Comparison of ENCODE assay signal across 8 cellular contexts in the genomic region with DNA sequence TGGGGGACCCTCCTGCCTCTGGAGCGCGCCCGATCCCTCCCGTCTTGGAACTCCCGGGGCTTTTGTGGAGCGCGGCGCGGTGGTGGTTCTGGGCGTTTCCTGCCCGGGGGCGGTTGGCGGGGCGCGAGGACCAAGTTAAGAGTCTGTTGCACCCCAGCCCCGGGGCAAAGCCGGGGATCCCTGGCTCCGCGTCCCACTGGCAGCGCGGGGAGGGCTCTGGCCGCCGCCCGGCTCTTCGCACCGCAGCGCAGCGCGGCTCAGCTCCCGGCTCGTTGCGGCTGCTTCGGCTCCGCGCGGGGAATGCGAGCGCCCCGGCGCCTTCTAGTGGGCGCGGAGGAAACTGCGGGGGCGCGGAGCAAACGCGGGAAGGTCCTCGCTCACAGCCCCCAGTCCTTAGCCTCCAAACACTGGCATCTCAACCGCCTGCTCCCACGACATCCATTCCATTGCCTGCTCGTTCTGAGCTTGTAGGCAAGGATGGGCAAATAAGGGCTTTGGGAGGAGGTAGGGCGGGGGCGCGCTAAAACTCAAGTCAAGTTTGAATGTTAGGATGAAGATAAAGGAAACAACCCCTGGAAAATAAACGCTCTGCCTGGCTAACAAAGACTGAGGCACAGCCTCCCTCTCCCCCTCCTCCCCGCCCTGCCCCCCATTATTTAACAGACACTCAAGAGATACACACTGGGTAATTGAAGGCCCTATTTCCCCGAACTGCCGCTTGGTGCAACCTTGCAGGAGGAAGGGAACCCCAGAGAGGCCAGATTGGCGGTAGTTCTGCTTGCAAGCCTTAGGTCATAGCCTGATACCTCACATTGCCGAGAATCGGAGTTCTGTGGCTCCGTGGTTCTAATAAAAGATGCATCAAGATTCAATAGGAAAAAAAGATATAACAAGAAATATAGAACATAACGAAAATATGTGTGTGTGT. TPM values are rescaled to one million over a fixed set of nuclear protein-coding genes. Genes with fewer than 3 reads are reported as not detected.
DNase-seq lines count a peak whose midpoint lies in the region; TF ChIP-seq lines count a peak whose summit lies in the region.

A gene (minus strand): TSS at position 304 of the 928 bp plus-strand sequence. CDS start 1,069 bp downstream, outside the sequence.

- H3K27me3 ChIP-seq in iPS-18a (ENCODE audit: control insufficient read depth, insufficient read depth, low read length) = peaks cover 70% of the 10 kb centered on the region
- H3K27me3 ChIP-seq in skeletal muscle satellite cell (ENCODE audit: control insufficient read depth, insufficient read depth, low read length) = peaks cover 29% of the 10 kb centered on the region

- H3K36me3 ChIP-seq in iPS-18a (ENCODE audit: control insufficient read depth, low read depth, low read length) (no peaks in the 10 kb centered on the region), skeletal muscle satellite cell (ENCODE audit: insufficient read depth, low read length) (no peaks in the 10 kb centered on the region)

- H3K9me3 Mint-ChIP-seq in brain = peaks cover 0 to 8% (median 0%) of the 10 kb centered on the region in 5 experiments

- no peak within 1 kb of the TSS for H3K27ac ChIP-seq in iPS-18a (ENCODE audit: low read length)

- peak within 1 kb of the TSS in 4 of 5 experiments; percentile 67 to 94 (median 94) for H3K27ac Mint-ChIP-seq in brain

- DNase-seq in GM12864 (ENCODE audit: low read depth) (no peak), HFF-Myc (ENCODE audit: extremely low read depth, low read depth) (no peak), NCI-H1417 treated with DMSO at 0.1 percent for 48 hours (lab: John Stamatoyannopoulos, UW) (peak; percentile 79), T1000 (lab: John Stamatoyannopoulos, UW) (peak; percentile 100), cortex of kidney (lab: John Stamatoyannopoulos, UW) (no peak)

- peak within 1 kb of the TSS; percentile 51 for H3K4me3 ChIP-seq in GM12864 (ENCODE audit: low read depth, low read length)
- H3K4me3 ChIP-seq in HFF-Myc (replicated peaks; ENCODE audit: low read depth, low read length) = peak within 1 kb of the TSS; percentile 38
- H3K4me3 ChIP-seq in iPS-18a (ENCODE audit: low read length) = peak within 1 kb of the TSS; percentile 52
- peak within 1 kb of the TSS; percentile 73 for H3K4me3 ChIP-seq in skeletal muscle satellite cell (ENCODE audit: low read length)

- H3K4me2 ChIP-seq in skeletal muscle satellite cell (ENCODE audit: low read length) = peak within 1 kb of the TSS; percentile 98

- H3K4me1 Mint-ChIP-seq in brain = peaks cover 21% of the 10 kb centered on the region

- H3K4me3 Mint-ChIP-seq in brain = peak within 1 kb of the TSS; percentile 88 to 94 (median 92)

- TF ChIP-seq CTCF in GM12864 (IDR thresholded peaks at IDR 0.05; ENCODE audit: low read depth, low read length, missing control alignments) = peak; percentile 89
- TF ChIP-seq CTCF in HFF-Myc (IDR thresholded peaks at IDR 0.05; ENCODE audit: low read depth, low read length, missing control alignments) = peak; percentile 83
- TF ChIP-seq CTCF in brain (conservative IDR thresholded peaks at IDR 0.05) = peak; percentile 82 to 92

- H3K36me3 Mint-ChIP-seq in brain = peaks cover 25% of the 10 kb centered on the region

- H3K9me3 ChIP-seq in iPS-18a (ENCODE audit: control insufficient read depth, low read depth, low read length) (no peaks in the 10 kb centered on the region), skeletal muscle satellite cell (replicated peaks; ENCODE audit: low read length) (no peaks in the 10 kb centered on the region)

- H3K4me1 ChIP-seq in iPS-18a (ENCODE audit: control insufficient read depth, low read depth, low read length) (peaks cover 7% of the 10 kb centered on the region), skeletal muscle satellite cell (ENCODE audit: control insufficient read depth, insufficient read depth, low read length) (peaks cover 9% of the 10 kb centered on the region)

- H3K27me3 Mint-ChIP-seq in brain = peaks cover 29% of the 10 kb centered on the region

- no peak within 1 kb of the TSS for H3K9ac ChIP-seq in iPS-18a (ENCODE audit: low read length)
- H3K9ac ChIP-seq in skeletal muscle satellite cell (ENCODE audit: low read depth, low read length) = peak within 1 kb of the TSS; percentile 62

RNA-seq across cellular contexts. Expression of the gene that starts here (rescaled TPM):
- polyA plus RNA-seq in brain (ENCODE audit: insufficient read depth, low read depth, low replicate concordance) = 42.2 TPM
- total RNA-seq in skeletal muscle satellite cell (2012; rRNA removed) = 0.66 and 1.0 TPM in 2 replicates

Comparison
In these comparisons a context has a peak if more than half of its experiments do, and no peak if none do; other contexts are left out.
1. DNase-seq: peak in NCI-H1417 treated with DMSO at 0.1 percent for 48 hours (single experiment) and T1000 (single experiment); none in GM12864 (single experiment), HFF-Myc (single experiment) and cortex of kidney (single experiment).
2. Peak in every context shown above with its lines, with median percentiles within 50 percentile points of each other: H3K4me3 ChIP-seq and CTCF ChIP-seq.